ENCODE assay signal across 8 cellular contexts in the genomic region with DNA sequence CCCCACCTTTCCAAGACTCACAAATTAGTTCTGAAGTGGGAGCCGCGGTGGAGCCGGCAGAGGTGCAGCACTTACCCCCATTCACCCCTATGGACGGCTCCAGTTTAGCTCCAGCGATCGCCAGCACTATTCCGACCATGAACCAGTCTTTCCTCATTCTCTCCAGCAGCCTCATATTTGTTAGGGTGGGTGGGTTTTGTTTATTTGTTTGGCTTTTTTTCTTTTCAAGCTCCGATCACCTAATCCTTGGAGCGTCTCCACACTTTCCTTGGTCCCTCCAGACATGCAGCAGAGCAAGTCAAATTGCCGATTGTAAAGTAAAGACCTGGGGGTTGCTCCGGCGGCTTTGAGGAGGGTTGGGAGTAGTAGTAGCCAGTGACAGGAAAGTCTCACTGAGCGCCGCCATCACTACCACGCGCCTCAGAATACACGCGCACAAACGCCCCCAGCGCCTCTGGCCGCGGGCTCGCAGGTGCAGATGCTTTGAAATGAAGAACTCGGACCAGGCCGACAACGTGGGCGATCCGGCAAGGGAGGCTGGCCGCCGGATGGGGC. TPM values are rescaled to one million over a fixed set of nuclear protein-coding genes. Genes with fewer than 3 reads are reported as not detected.
DNase-seq lines count a peak whose midpoint lies in the region; ATAC-seq and TF ChIP-seq lines count a peak whose summit lies in the region.

A gene with protein sequence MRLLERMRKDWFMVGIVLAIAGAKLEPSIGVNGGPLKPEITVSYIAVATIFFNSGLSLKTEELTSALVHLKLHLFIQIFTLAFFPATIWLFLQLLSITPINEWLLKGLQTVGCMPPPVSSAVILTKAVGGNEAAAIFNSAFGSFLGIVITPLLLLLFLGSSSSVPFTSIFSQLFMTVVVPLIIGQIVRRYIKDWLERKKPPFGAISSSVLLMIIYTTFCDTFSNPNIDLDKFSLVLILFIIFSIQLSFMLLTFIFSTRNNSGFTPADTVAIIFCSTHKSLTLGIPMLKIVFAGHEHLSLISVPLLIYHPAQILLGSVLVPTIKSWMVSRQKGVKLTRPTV (minus strand): TSS at position 398 of the 555 bp plus-strand sequence. CDS start 223 bp downstream, at position 175.

- peaks cover 27% of the 10 kb centered on the region for H3K4me1 Mint-ChIP-seq in activated T-cell treated with anti-CD3 and anti-CD28 coated beads, Interleukin-2, amount 50 U/mL, for 72 hours (ENCODE audit: low read depth)
- peaks cover 15 to 31% (median 23%) of the 10 kb centered on the region in 3 donors for H3K4me1 Mint-ChIP-seq in naive B cell

- no peaks in the 10 kb centered on the region; the same call in 1 of the 2 replicates for H3K4me1 ChIP-seq in Panc1 (ENCODE audit: control insufficient read depth, insufficient read depth, low read length)

- intact Hi-C loops in Panc1 (cut with micrococcal nuclease; ENCODE audit: unreplicated experiment) = no loop called here

- H3K4me3 Mint-ChIP-seq in activated T-cell treated with anti-CD3 and anti-CD28 coated beads, Interleukin-2, amount 50 U/mL, for 72 hours = no peak within 1 kb of the TSS
- H3K4me3 Mint-ChIP-seq in naive B cell = no peak within 1 kb of the TSS

- H3K9me3 Mint-ChIP-seq in activated T-cell treated with anti-CD3 and anti-CD28 coated beads, Interleukin-2, amount 50 U/mL, for 72 hours = no peaks in the 10 kb centered on the region
- no peaks in the 10 kb centered on the region for H3K9me3 Mint-ChIP-seq in naive B cell

- TF ChIP-seq CTCF in Panc1 (IDR thresholded peaks at IDR 0.05) (no peak), fibroblast of mammary gland (conservative IDR thresholded peaks at IDR 0.05; ENCODE audit: control insufficient read depth, insufficient read depth, low read depth, low read length) (no peak)

- H3K27me3 Mint-ChIP-seq in activated T-cell treated with anti-CD3 and anti-CD28 coated beads, Interleukin-2, amount 50 U/mL, for 72 hours (ENCODE audit: low read depth) = no peaks in the 10 kb centered on the region
- peaks cover 0 to 3% (median 0%) of the 10 kb centered on the region in 3 donors for H3K27me3 Mint-ChIP-seq in naive B cell

- H3K4me3 ChIP-seq in Panc1 (ENCODE audit: low read depth in 2 of 2, low read length in 2 of 2) (peak within 1 kb of the TSS; percentile 73 to 93), fibroblast of mammary gland (ENCODE audit: control insufficient read depth, low read depth, low read length) (peak within 1 kb of the TSS; percentile 79)

- in situ Hi-C loops in Panc1 (cut with HindIII; ENCODE audit: low pct_unique_long_range_greater_than_20kb, low sequenced_read_pairs) = no loop called here

- no peaks in the 10 kb centered on the region for H3K27me3 ChIP-seq in Panc1 (ENCODE audit: control insufficient read depth, insufficient read depth, low read length)

- no peaks in the 10 kb centered on the region for H3K9me3 ChIP-seq in Panc1 (ENCODE audit: control insufficient read depth, insufficient read depth, low read depth, low read length)

- peak within 1 kb of the TSS; percentile 94 for H3K27ac Mint-ChIP-seq in activated T-cell treated with anti-CD3 and anti-CD28 coated beads, Interleukin-2, amount 50 U/mL, for 72 hours
- H3K27ac Mint-ChIP-seq in naive B cell = peak within 1 kb of the TSS in 1 of 6 donors; percentile 21

- ATAC-seq in GM21447 (IDR thresholded peaks at IDR 0.05; ENCODE audit: unreplicated experiment) (peak; percentile 79), Panc1 (peak; percentile 96), naive B cell (ENCODE audit: low read depth in 2 of 2) (peak; percentile 81 to 86)
- peak; percentile 86 to 89 for ATAC-seq in activated T-cell treated with anti-CD3 and anti-CD28 coated beads, Interleukin-2, amount 50 U/mL, for 72 hours (replicated peaks in 1 of 2)
- peak; percentile 83 for ATAC-seq in stimulated activated naive CD8-positive, alpha-beta T cell treated with anti-CD3 and anti-CD28 coated beads, Interleukin-15, Interleukin-2, amounts not matched to agents 100 U/mL and 50 U/mL, for 24 hours

- no TSS peak for BruUV-seq in Panc1 (replicated peaks; lab: Mats Ljungman, UMichigan)

- CTCF ChIA-PET in Panc1 (lab: Charles Lee) = no interaction called here

- H3K36me3 Mint-ChIP-seq in activated T-cell treated with anti-CD3 and anti-CD28 coated beads, Interleukin-2, amount 50 U/mL, for 72 hours (ENCODE audit: insufficient read depth in 2 of 2) = peaks cover 0 to under 1% of the 10 kb centered on the region in 2 donors
- no peaks in the 10 kb centered on the region for H3K36me3 Mint-ChIP-seq in naive B cell

- H3K36me3 ChIP-seq in Panc1 (ENCODE audit: control insufficient read depth, insufficient read depth, low read length) = peaks cover 5% of the 10 kb centered on the region; the same call in 1 of the 2 replicates

- peak within 1 kb of the TSS; percentile 77 for H3K27ac ChIP-seq in Panc1 (ENCODE audit: low read length)

- POLR2A ChIA-PET in Panc1 (lab: Charles Lee) = no interaction called here

- peak; percentile 55 for DNase-seq in DMS153 treated with DMSO at 0.1 percent for 48 hours (lab: John Stamatoyannopoulos, UW; ENCODE audit: unreplicated experiment)
- peak in 68 of 76 experiments; percentile 7 to 77 (median 50) for DNase-seq in HUDEP-2 (lab: John Stamatoyannopoulos, UW; ENCODE audit: unreplicated experiment in 76 of 76)
- no peak for DNase-seq in Panc1 (ENCODE audit: low read depth, low spot score)
- peak; percentile 77 to 80 for DNase-seq in activated T-cell treated with anti-CD3 and anti-CD28 coated beads, Interleukin-2, amount 50 U/mL, for 72 hours
- DNase-seq in fibroblast of mammary gland (ENCODE audit: low read depth) = peak; percentile 68
- DNase-seq in naive B cell = peak; percentile 67
- peak; percentile 76 for DNase-seq in stimulated activated naive CD8-positive, alpha-beta T cell treated with anti-CD3 and anti-CD28 coated beads, Interleukin-15, Interleukin-2, amounts not matched to agents 100 U/mL and 50 U/mL, for 24 hours

RNA-seq across cellular contexts. Expression of the gene that starts here (rescaled TPM):
- total RNA-seq in Panc1 (2021; ENCODE audit: unreplicated experiment) = 1.5 TPM
- 0.70 TPM for polyA plus RNA-seq in Panc1 (2012; ENCODE audit: insufficient read length)
- total RNA-seq in activated T-cell treated with anti-CD3 and anti-CD28 coated beads, Interleukin-2, amount 50 U/mL, for 72 hours = 10 to 100 TPM; 28.3 to 31.9 TPM
- polyA plus RNA-seq in naive B cell (ENCODE audit: low read depth in 6 of 6) = 10 to 100 TPM in 1 of 6 donors, 1 to 10 TPM in 5; 4.1 to 13.6 (median 8.0) TPM

Comparison
In these comparisons a context has a peak if more than half of its experiments do, and no peak if none do; other contexts are left out.
1. RNA of the gene that starts here (total RNA-seq): 28.3 to 31.9 TPM in activated T-cell treated with anti-CD3 and anti-CD28 coated beads, Interleukin-2, amount 50 U/mL, for 72 hours; 1.5 TPM in Panc1 (single experiment); every median in the first group is over 10 times any median in the second.
2. Peak in every context shown above with its lines, with median percentiles within 50 percentile points of each other: ATAC-seq.